In genomic region chr1:155548706-155549105, GRCh38 we compare ENCODE assay signal across 27 cellular contexts. TPM values are rescaled to one million over a fixed set of nuclear protein-coding genes. Genes with fewer than 3 reads are reported as not detected.
DNase-seq lines count a peak whose midpoint lies in the region; ATAC-seq and TF ChIP-seq lines count a peak whose summit lies in the region.
"Had no signal": no experiment of that assay in that cellular context is flagged by ENCODE, and none has a peak within 500 bp of the region (broad histone marks: within the 10 kb centered on the region; RNA-seq: fewer than 3 reads in every experiment).

No MANE protein-coding gene starts in this region.

- no peak overlapping the region for H3K18ac ChIP-seq in H9 (ENCODE audit: insufficient read length, low read depth, low read length)

- no peak overlapping the region for H3K4ac ChIP-seq in H9 (ENCODE audit: low read depth, low read length)

- H2BK5ac ChIP-seq in H9 (ENCODE audit: insufficient read length, low read length): no peak overlapping the region

- no peaks in the 10 kb centered on the region for H3K4me1 ChIP-seq in H9 (ENCODE audit: insufficient read depth, low read length)
- H3K4me1 ChIP-seq: SJCRH30 had no signal

- H3K36me3 Mint-ChIP-seq in H9 (ENCODE audit: insufficient read depth in 1 of 3, low read depth in 3 of 3) (peaks cover 0 to 6% (median 4%) of the 10 kb centered on the region in 3 experiments; a peak in 3 of 7 replicates), T-helper 17 cell (ENCODE audit: low read depth) (no peaks in the 10 kb centered on the region), nephron progenitor cell (ENCODE audit: low read depth) (peaks cover 39% of the 10 kb centered on the region)

- H4K5ac ChIP-seq in H9 (ENCODE audit: insufficient read length, low read depth, low read length): no peak overlapping the region

- H3K27me3 Mint-ChIP-seq in H9 (ENCODE audit: low read depth): no peaks in the 10 kb centered on the region
- H3K27me3 Mint-ChIP-seq in T-helper 17 cell: no peaks in the 10 kb centered on the region
- no peaks in the 10 kb centered on the region for H3K27me3 Mint-ChIP-seq in nephron progenitor cell (ENCODE audit: low read depth, poor library complexity)
- H3K27me3 Mint-ChIP-seq: stimulated activated naive CD8-positive, alpha-beta T cell treated with anti-CD3 and anti-CD28 coated beads, Interleukin-15, Interleukin-2, amounts not matched to agents 100 ng/mL and 50 ng/mL, for 24 hours had no signal

- no peak overlapping the region for H3K56ac ChIP-seq in H9 (ENCODE audit: insufficient read length, low read depth, low read length)

- H3K27ac ChIP-seq in H9 (ENCODE audit: insufficient read length, low read depth, low read length) (no peak overlapping the region), coronary artery (no peak overlapping the region)
- H3K27ac ChIP-seq: SJCRH30, vagina had no signal

- no peak overlapping the region for H3K4me3 Mint-ChIP-seq in H9
- no peak overlapping the region for H3K4me3 Mint-ChIP-seq in T-helper 17 cell
- H3K4me3 Mint-ChIP-seq in nephron progenitor cell: no peak overlapping the region
- H3K4me3 Mint-ChIP-seq: stimulated activated naive CD8-positive, alpha-beta T cell treated with anti-CD3 and anti-CD28 coated beads, Interleukin-15, Interleukin-2, amounts not matched to agents 100 ng/mL and 50 ng/mL, for 24 hours had no signal

- H3K23me2 ChIP-seq in H9 (ENCODE audit: insufficient read length, low read depth, low read length, poor library complexity, severe bottlenecking): no peaks in the 10 kb centered on the region

- H3K4me3 ChIP-seq in coronary artery: no peak overlapping the region
- H3K4me3 ChIP-seq: gastroesophageal sphincter, SJCRH30, vagina had no signal

- no CpG with 5 or more reads among the region's 2 CpGs for WGBS in H9 (ENCODE audit: extremely low coverage, insufficient read length, low lambda C conversion rate)

- no peaks in the 10 kb centered on the region for H3K27me3 ChIP-seq in H9 (ENCODE audit: insufficient read depth, low read length)
- H3K27me3 ChIP-seq: gastroesophageal sphincter, SJCRH30, vagina had no signal

- H2BK20ac ChIP-seq in H9 (ENCODE audit: low read depth, low read length, poor library complexity, severe bottlenecking): no peak overlapping the region

- H3K4me1 Mint-ChIP-seq in H9: peaks cover 3 to 11% of the 10 kb centered on the region in 2 experiments; a peak in 2 of 4 replicates
- H3K4me1 Mint-ChIP-seq in T-helper 17 cell: peaks cover 36% of the 10 kb centered on the region
- peaks cover 24% of the 10 kb centered on the region for H3K4me1 Mint-ChIP-seq in nephron progenitor cell

- no peaks in the 10 kb centered on the region for H3K9me3 Mint-ChIP-seq in H9
- peaks cover 28% of the 10 kb centered on the region for H3K9me3 Mint-ChIP-seq in nephron progenitor cell
- H3K9me3 Mint-ChIP-seq: stimulated activated naive CD8-positive, alpha-beta T cell treated with anti-CD3 and anti-CD28 coated beads, Interleukin-15, Interleukin-2, amounts not matched to agents 100 ng/mL and 50 ng/mL, for 24 hours had no signal

- TF ChIP-seq CTCF in H9 (conservative IDR thresholded peaks at IDR 0.05): no peak
- no peak for TF ChIP-seq CTCF in nephron progenitor cell (IDR thresholded peaks at IDR 0.05)
- no peak for TF ChIP-seq CTCF in coronary artery (IDR thresholded peaks at IDR 0.05)

- H4K8ac ChIP-seq in H9 (replicated peaks; ENCODE audit: insufficient read length, low read depth, low read length): no peak overlapping the region

- peaks cover 11% of the 10 kb centered on the region for H3K79me1 ChIP-seq in H9 (ENCODE audit: insufficient read depth, low read depth, low read length, poor library complexity, severe bottlenecking)

- no peak overlapping the region for H2AK5ac ChIP-seq in H9 (ENCODE audit: insufficient read length, low read length)

- H3K79me2 ChIP-seq in H9 (ENCODE audit: insufficient read depth, low read length): peaks cover 20% of the 10 kb centered on the region; the same call in 1 of the 2 replicates

- H4K20me1 ChIP-seq in H9 (ENCODE audit: control insufficient read depth, insufficient read depth, insufficient read length): no peaks in the 10 kb centered on the region

- H4K91ac ChIP-seq in H9 (ENCODE audit: insufficient read length, low read depth, low read length): no peak overlapping the region

- H2BK120ac ChIP-seq in H9 (ENCODE audit: low read depth, low read length, poor library complexity, severe bottlenecking): no peak overlapping the region

- H3K9me3 ChIP-seq in H9 (ENCODE audit: control insufficient read depth, low read depth, low read length) (no peaks in the 10 kb centered on the region), T-helper 17 cell (ENCODE audit: control insufficient read depth, low read length, poor library complexity, severe bottlenecking) (no peaks in the 10 kb centered on the region)
- H3K9me3 ChIP-seq: gastroesophageal sphincter, SJCRH30, vagina had no signal

- intact Hi-C loops in Right ventricle myocardium superior (cut with DNase I) (no loop called here), cardiac septum (cut with DNase I) (no loop called here)

- H3K14ac ChIP-seq in H9 (ENCODE audit: insufficient read depth, low read length): no peak overlapping the region

- H3K23ac ChIP-seq in H9 (ENCODE audit: insufficient read length, low read depth, low read length): no peak overlapping the region

- peak overlapping the region; percentile 14 to 22 (median 16); a peak in 3 of 7 replicates for H3K27ac Mint-ChIP-seq in H9
- peak overlapping the region; percentile 63 for H3K27ac Mint-ChIP-seq in T-helper 17 cell
- H3K27ac Mint-ChIP-seq in nephron progenitor cell: peak overlapping the region; percentile 17
- H3K27ac Mint-ChIP-seq: stimulated activated naive CD8-positive, alpha-beta T cell treated with anti-CD3 and anti-CD28 coated beads, Interleukin-15, Interleukin-2, amounts not matched to agents 100 ng/mL and 50 ng/mL, for 24 hours had no signal

- H2BK12ac ChIP-seq in H9 (ENCODE audit: insufficient read length, low read depth, low read length): no peak overlapping the region

- no peak overlapping the region for H2BK15ac ChIP-seq in H9 (ENCODE audit: low read depth, low read length)

- H3T11ph ChIP-seq in H9 (ENCODE audit: low read length): no peak overlapping the region

- DNase-seq in Right ventricle myocardium superior (no peak), cardiac septum (ENCODE audit: low spot score) (no peak), H9 (no peak), T-helper 17 cell (no peak), nephron progenitor cell (no peak), HUDEP-2 (lab: John Stamatoyannopoulos, UW; ENCODE audit: unreplicated experiment in 76 of 76) (no peak), coronary artery (ENCODE audit: low spot score) (no peak), putamen (ENCODE audit: low spot score) (no peak)
- DNase-seq: activated naive CD4-positive, alpha-beta T cell treated with anti-CD3 and anti-CD28 coated beads, Interleukin-2, amount 50 U/mL, for 16 hours; aorta; C1 segment of cervical spinal cord; central memory CD4-positive, alpha-beta T cell; dermis blood vessel endothelial cell; EL; GOT3; hippocampal formation; NCI-H1092 treated with DMSO at 0.1 percent for 48 hours; NCI-H187; NCI-H2171 treated with DMSO at 0.1 percent for 48 hours; NCI-H524; SJCRH30; stimulated activated CD4-positive, alpha-beta T cell treated with anti-CD3 and anti-CD28 coated beads, Interleukin-15, amount 100 ng/mL, for 24 hours; T-helper 1 cell had no signal

- H3K4me2 ChIP-seq in H9 (ENCODE audit: insufficient read depth, insufficient read length, low read length): no peak overlapping the region

- no peak overlapping the region for H2AFZ ChIP-seq in H9 (ENCODE audit: low read length)

- ATAC-seq in Right ventricle myocardium superior (ENCODE audit: poor library complexity): peak; percentile 33
- no peak for ATAC-seq in T-helper 17 cell
- ATAC-seq: gastroesophageal sphincter, left lobe of liver had no signal

- H3K9ac ChIP-seq in H9 (ENCODE audit: extremely low read depth, insufficient read length, low read length): no peak overlapping the region

RNA-seq across cellular contexts. Expression of gene ASH1L, which starts 13.9 kb away (rescaled TPM):
- 41.3 TPM for total RNA-seq in Right ventricle myocardium superior
- total RNA-seq in cardiac septum: 55.4 TPM
- 30.3 and 32.8 TPM in 2 replicates for total RNA-seq in H9 (2021)
- 10 to 100 TPM; 75.5 to 84.6 TPM for total RNA-seq in T-helper 17 cell
